Comparison of ENCODE assay signal across 22 cellular contexts in genomic region chr5:3661755-3662296, GRCh38.
"Had no signal": no experiment of that assay in that cellular context is flagged by ENCODE, and none has a peak within 500 bp of the region (broad histone marks: within the 10 kb centered on the region; RNA-seq: fewer than 3 reads in every experiment).

No MANE protein-coding gene starts in this region.

- H3K4me1 ChIP-seq: foreskin keratinocyte, lower lobe of right lung, psoas muscle, upper lobe of left lung had no signal

- H3K36me3 ChIP-seq: cardiac muscle cell, lower lobe of right lung, thoracic aorta, upper lobe of left lung had no signal

- H3K27me3 Mint-ChIP-seq: activated B cell treated with CpG ODN at 0.5 μM for 24 hours; activated CD4-positive, alpha-beta memory T cell treated with anti-CD3 and anti-CD28 coated beads for 36 hours; activated CD8-positive, alpha-beta memory T cell treated with anti-CD3 and anti-CD28 coated beads, Interleukin-2, amount 10 ng/mL, durations not matched to agents 7 days and 5 days; activated naive CD8-positive, alpha-beta T cell treated with anti-CD3 and anti-CD28 coated beads for 36 hours had no signal

- H3K79me2 ChIP-seq: hepatocyte had no signal

- H3K27ac Mint-ChIP-seq: activated B cell treated with CpG ODN at 0.5 μM for 24 hours; activated CD4-positive, alpha-beta memory T cell treated with anti-CD3 and anti-CD28 coated beads for 36 hours; activated CD8-positive, alpha-beta memory T cell treated with anti-CD3 and anti-CD28 coated beads, Interleukin-2, amount 10 ng/mL, durations not matched to agents 7 days and 5 days; activated naive CD8-positive, alpha-beta T cell treated with anti-CD3 and anti-CD28 coated beads for 36 hours; nephron progenitor cell; stimulated activated effector memory CD8-positive, alpha-beta T cell treated with anti-CD3 and anti-CD28 coated beads, Interleukin-12 subunit alpha, Interleukin-12 subunit beta, amount 100 ng/mL, for 72 hours had no signal

- H3K27me3 ChIP-seq: cardiac muscle cell, foreskin keratinocyte, hepatocyte, upper lobe of left lung had no signal

- H3K27ac ChIP-seq: cardiac muscle cell, foreskin keratinocyte, hepatocyte, lower lobe of right lung, psoas muscle, skin epidermis, thoracic aorta, upper lobe of left lung had no signal

- H3K4me3 Mint-ChIP-seq: activated B cell treated with CpG ODN at 0.5 μM for 24 hours; activated CD4-positive, alpha-beta memory T cell treated with anti-CD3 and anti-CD28 coated beads for 36 hours; activated CD8-positive, alpha-beta memory T cell treated with anti-CD3 and anti-CD28 coated beads, Interleukin-2, amount 10 ng/mL, durations not matched to agents 7 days and 5 days; activated naive CD8-positive, alpha-beta T cell treated with anti-CD3 and anti-CD28 coated beads for 36 hours; nephron progenitor cell; stimulated activated effector memory CD8-positive, alpha-beta T cell treated with anti-CD3 and anti-CD28 coated beads, Interleukin-12 subunit alpha, Interleukin-12 subunit beta, amount 100 ng/mL, for 72 hours had no signal

- H3K9me3 ChIP-seq: lower lobe of right lung, psoas muscle, thoracic aorta, upper lobe of left lung had no signal

- ATAC-seq: activated CD8-positive, alpha-beta memory T cell treated with anti-CD3 and anti-CD28 coated beads, Interleukin-2, amount 10 ng/mL, durations not matched to agents 7 days and 5 days; foreskin keratinocyte; left cardiac atrium; lower lobe of right lung; psoas muscle; right cardiac atrium; stimulated activated effector memory CD8-positive, alpha-beta T cell treated with anti-CD3 and anti-CD28 coated beads, Interleukin-12 subunit alpha, Interleukin-12 subunit beta, amount 100 ng/mL, for 72 hours had no signal

- H3K4me3 ChIP-seq: cardiac muscle cell, hepatocyte, lower lobe of right lung, psoas muscle, skin epidermis, thoracic aorta, upper lobe of left lung had no signal

- DNase-seq: activated B cell treated with CpG ODN at 0.5 μM for 24 hours; activated CD4-positive, alpha-beta memory T cell treated with anti-CD3 and anti-CD28 coated beads for 36 hours; activated CD4-positive, alpha-beta T cell treated with anti-CD3 and anti-CD28 coated beads for 4 hours; activated CD8-positive, alpha-beta memory T cell treated with anti-CD3 and anti-CD28 coated beads, Interleukin-2, amount 10 ng/mL, durations not matched to agents 7 days and 5 days; activated naive CD8-positive, alpha-beta T cell treated with anti-CD3 and anti-CD28 coated beads for 36 hours; amniotic stem cell; foreskin keratinocyte; left cardiac atrium; lower lobe of right lung; midbrain; nephron progenitor cell; psoas muscle; right cardiac atrium; stimulated activated CD4-positive, alpha-beta T cell treated with anti-CD3 and anti-CD28 coated beads, Interleukin-15, amount 100 ng/mL, for 24 hours; stimulated activated CD4-positive, alpha-beta T cell treated with anti-CD3 and anti-CD28 coated beads, Interleukin-4, amount 100 ng/mL, for 1 hour; SW 1271; upper lobe of left lung had no signal

- H3K9me3 Mint-ChIP-seq: activated naive CD8-positive, alpha-beta T cell treated with anti-CD3 and anti-CD28 coated beads for 36 hours; nephron progenitor cell had no signal

- H3K4me2 ChIP-seq: hepatocyte had no signal

- H3K4me1 Mint-ChIP-seq: activated B cell treated with CpG ODN at 0.5 μM for 24 hours; activated CD8-positive, alpha-beta memory T cell treated with anti-CD3 and anti-CD28 coated beads, Interleukin-2, amount 10 ng/mL, durations not matched to agents 7 days and 5 days; activated naive CD8-positive, alpha-beta T cell treated with anti-CD3 and anti-CD28 coated beads for 36 hours; stimulated activated effector memory CD8-positive, alpha-beta T cell treated with anti-CD3 and anti-CD28 coated beads, Interleukin-12 subunit alpha, Interleukin-12 subunit beta, amount 100 ng/mL, for 72 hours had no signal

- H2AFZ ChIP-seq: hepatocyte had no signal

- H3K36me3 Mint-ChIP-seq: activated CD4-positive, alpha-beta memory T cell treated with anti-CD3 and anti-CD28 coated beads for 36 hours; activated CD8-positive, alpha-beta memory T cell treated with anti-CD3 and anti-CD28 coated beads, Interleukin-2, amount 10 ng/mL, durations not matched to agents 7 days and 5 days; activated naive CD8-positive, alpha-beta T cell treated with anti-CD3 and anti-CD28 coated beads for 36 hours; stimulated activated effector memory CD8-positive, alpha-beta T cell treated with anti-CD3 and anti-CD28 coated beads, Interleukin-12 subunit alpha, Interleukin-12 subunit beta, amount 100 ng/mL, for 72 hours had no signal
